8 cellular contexts compared by ENCODE assay signal in the genomic region with DNA sequence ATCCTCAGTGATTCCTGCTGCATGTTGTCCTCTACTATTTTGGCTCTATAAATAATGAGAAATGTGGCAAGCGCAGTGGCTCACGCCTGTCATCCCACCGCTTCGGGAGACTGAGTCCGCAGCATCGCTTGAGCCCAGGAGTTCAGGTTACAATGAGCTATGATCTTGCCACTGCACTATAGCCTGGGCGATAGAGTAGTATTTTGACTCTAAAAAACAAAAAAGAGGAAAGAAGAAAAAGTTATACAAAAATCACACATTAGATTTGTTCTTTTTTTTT. TPM values are rescaled to one million over a fixed set of nuclear protein-coding genes. Genes with fewer than 3 reads are reported as not detected.
A peak's percentile ranks its signal among the peaks of the same experiment; 100 is the strongest.
DNase-seq lines count a peak whose midpoint lies in the region; ATAC-seq and TF ChIP-seq lines count a peak whose summit lies in the region.

No MANE protein-coding gene starts in this region.

- H3K9me3 ChIP-seq in SJSA1 (replicated peaks), result no peaks in the 10 kb centered on the region
- H3K9me3 ChIP-seq in esophagus squamous epithelium, result no peaks in the 10 kb centered on the region

- H3K27me3 ChIP-seq in SJSA1 (replicated peaks), result no peaks in the 10 kb centered on the region
- H3K27me3 ChIP-seq in esophagus squamous epithelium, result no peaks in the 10 kb centered on the region
- no peaks in the 10 kb centered on the region for H3K27me3 ChIP-seq in rectal smooth muscle tissue (ENCODE audit: control insufficient read depth, insufficient read depth, low read length)

- no peak for TF ChIP-seq POLR2A in esophagus squamous epithelium (IDR thresholded peaks at IDR 0.05)

- intact Hi-C loops in esophagus squamous epithelium (cut with DNase I), result no loop called here

- H3K27ac ChIP-seq in SJSA1, result peak overlapping the region; percentile 87
- peak overlapping the region; percentile 80 to 89 (median 85) for H3K27ac ChIP-seq in esophagus squamous epithelium
- peak overlapping the region; percentile 82 for H3K27ac ChIP-seq in rectal smooth muscle tissue (ENCODE audit: low read depth, low read length)

- DNase-seq in SJSA1 (ENCODE audit: low read depth in 1 of 2, low spot score in 2 of 2) (no peak), esophagus squamous epithelium (lab: John Stamatoyannopoulos, UW) (no peak), NCI-H187 treated with DMSO at 0.1 percent for 48 hours (lab: John Stamatoyannopoulos, UW) (no peak), NCI-H1048 (lab: John Stamatoyannopoulos, UW) (no peak)

- H3K4me3 ChIP-seq in GM08714 (ENCODE audit: low read length), result peak overlapping the region; percentile 74
- peak overlapping the region; percentile 64 for H3K4me3 ChIP-seq in SJSA1
- peak overlapping the region; percentile 71 to 90 (median 84) for H3K4me3 ChIP-seq in esophagus squamous epithelium
- H3K4me3 ChIP-seq in rectal smooth muscle tissue (ENCODE audit: low read length), result peak overlapping the region; percentile 65

- peak overlapping the region; percentile 68 for H3K9ac ChIP-seq in rectal smooth muscle tissue (ENCODE audit: low read length)

- TF ChIP-seq CTCF in esophagus squamous epithelium (IDR thresholded peaks at IDR 0.05), result no peak

- H3K4me1 ChIP-seq in SJSA1 (replicated peaks) (peaks cover 7% of the 10 kb centered on the region), esophagus squamous epithelium (peaks cover 11 to 42% (median 13%) of the 10 kb centered on the region in 3 donors), rectal smooth muscle tissue (ENCODE audit: control insufficient read depth, insufficient read depth, low read length) (peaks cover 7% of the 10 kb centered on the region)

- ATAC-seq in HG03025 (IDR thresholded peaks at IDR 0.05; ENCODE audit: low FRiP score, unreplicated experiment) (no peak), HG02870 (IDR thresholded peaks at IDR 0.05; ENCODE audit: unreplicated experiment) (no peak)

- H3K36me3 ChIP-seq in SJSA1 (peaks cover 14% of the 10 kb centered on the region), esophagus squamous epithelium (peaks cover 0 to 17% (median 0%) of the 10 kb centered on the region in 3 donors), rectal smooth muscle tissue (ENCODE audit: control insufficient read depth, insufficient read depth, low read length) (peaks cover 3% of the 10 kb centered on the region)

- 88% methylated on average over 7 of the region's 7 CpGs for WGBS in esophagus squamous epithelium, 2 donors

RNA-seq across cellular contexts. Expression of gene SLC25A44, which starts 0.8 kb away (rescaled TPM):
- total RNA-seq in SJSA1 (2014; rRNA removed; shearing (Covaris generic)), result 16.4 and 17.9 TPM in 2 replicates
- 10 to 100 TPM; 10.5 to 17.7 (median 15.7) TPM for total RNA-seq in esophagus squamous epithelium

RNA-seq across cellular contexts. Expression of gene PMF1, which starts 19.7 kb away (rescaled TPM):
- total RNA-seq in SJSA1 (2014; rRNA removed; shearing (Covaris generic)), result 85.6 and 100 TPM in 2 replicates
- 10 to 100 TPM; 40.8 to 64.9 (median 53.5) TPM for total RNA-seq in esophagus squamous epithelium

RNA-seq across cellular contexts. Expression of gene SEMA4A, which starts 39.8 kb away (rescaled TPM):
- 0.16 and 1.8 TPM in 2 replicates for total RNA-seq in SJSA1 (2014; rRNA removed; shearing (Covaris generic))
- 10 to 100 TPM; 21.4 to 36.6 (median 23.1) TPM for total RNA-seq in esophagus squamous epithelium

RNA-seq across cellular contexts. Expression of gene BGLAP, which starts 48.8 kb away (rescaled TPM):
- not detected in 2 replicates for total RNA-seq in SJSA1 (2014; rRNA removed; shearing (Covaris generic))
- total RNA-seq in esophagus squamous epithelium, result 1 to 10 TPM in 1 of 4 donors, under 1 TPM in 2, not detected in 1; 0.38 to 1.7 (median 0.40) TPM

RNA-seq across cellular contexts. Expression of gene PAQR6, which starts 54.7 kb away (rescaled TPM):
- 0.16 and 0.32 TPM in 2 replicates for total RNA-seq in SJSA1 (2014; rRNA removed; shearing (Covaris generic))
- total RNA-seq in esophagus squamous epithelium, result 1 to 10 TPM in 2 of 4 donors, under 1 TPM in 2; 0.88 to 3.4 (median 2.0) TPM
